8 cellular contexts compared by ENCODE assay signal in the genomic region with DNA sequence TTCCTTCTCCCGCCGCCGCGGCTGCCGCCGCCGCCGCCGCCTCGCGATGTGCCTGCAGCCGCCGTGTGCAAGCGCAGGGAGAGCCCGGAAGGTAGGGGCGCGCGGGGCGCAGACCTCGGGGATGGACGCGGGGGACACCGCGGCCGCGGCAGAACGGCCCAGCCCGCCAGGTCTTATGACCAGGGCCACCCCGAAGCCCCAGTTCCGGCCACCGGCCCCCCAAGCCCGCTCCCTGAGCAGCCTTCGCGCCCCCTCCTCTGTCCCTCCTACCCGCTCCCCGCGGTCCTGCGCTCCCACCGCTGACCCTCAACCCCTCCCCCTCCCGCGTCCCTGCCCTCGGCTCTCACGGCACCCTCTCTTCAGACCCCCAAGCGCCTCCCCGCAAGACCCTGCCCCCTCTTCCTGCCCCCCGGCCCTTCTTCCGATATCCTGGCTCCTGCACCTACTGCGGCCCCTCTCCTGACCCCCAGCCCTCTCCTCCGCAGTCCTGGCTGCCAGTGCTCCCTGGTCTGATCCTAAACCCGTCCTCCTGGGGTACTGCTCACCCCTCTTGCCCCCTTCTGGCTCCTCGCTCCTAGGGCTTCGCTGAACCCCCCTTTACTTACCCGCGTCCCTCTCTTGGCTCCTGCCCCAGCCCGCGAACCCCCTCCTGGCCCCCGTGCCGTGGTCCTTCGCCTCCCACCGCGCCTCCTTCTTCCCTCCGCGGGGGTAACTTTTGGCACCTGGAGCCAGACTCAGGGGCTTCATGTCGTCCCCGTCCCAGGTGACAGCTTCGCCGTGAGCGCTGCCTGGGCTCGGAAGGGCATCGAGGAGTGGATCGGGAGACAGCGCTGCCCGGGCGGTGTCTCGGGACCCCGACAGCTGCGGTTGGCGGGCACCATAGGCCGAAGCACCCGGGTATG. TPM values are rescaled to one million over a fixed set of nuclear protein-coding genes. Genes with fewer than 3 reads are reported as not detected.
A peak's percentile ranks its signal among the peaks of the same experiment; 100 is the strongest.
DNase-seq lines count a peak whose midpoint lies in the region; ATAC-seq, FAIRE-seq and TF ChIP-seq lines count a peak whose summit lies in the region.

No MANE protein-coding gene starts in this region.

- H3K79me2 ChIP-seq in H9 (ENCODE audit: insufficient read depth, low read length): no peaks in the 10 kb centered on the region

- no peak overlapping the region for H3K9ac ChIP-seq in H9 (ENCODE audit: extremely low read depth, insufficient read length, low read length)

- no peaks in the 10 kb centered on the region for H3K9me3 Mint-ChIP-seq in H9

- H4K20me1 ChIP-seq in H9 (ENCODE audit: control insufficient read depth, insufficient read depth, insufficient read length): no peaks in the 10 kb centered on the region

- no peak for TF ChIP-seq CTCF in GM13976 (IDR thresholded peaks at IDR 0.05; ENCODE audit: borderline replicate concordance, control extremely low read depth, extremely low read depth, insufficient read depth, missing control alignments)
- TF ChIP-seq CTCF in H9 (conservative IDR thresholded peaks at IDR 0.05): no peak
- no peak for TF ChIP-seq CTCF in body of pancreas (IDR thresholded peaks at IDR 0.05)
- no peak for TF ChIP-seq CTCF in thoracic aorta (IDR thresholded peaks at IDR 0.05)

- H2BK12ac ChIP-seq in H9 (ENCODE audit: insufficient read length, low read depth, low read length): no peak overlapping the region

- H3K9me3 ChIP-seq in H9 (ENCODE audit: control insufficient read depth, low read depth, low read length) (no peaks in the 10 kb centered on the region), body of pancreas (no peaks in the 10 kb centered on the region), thoracic aorta (no peaks in the 10 kb centered on the region)

- peak; percentile 66 for DNase-seq in GM13976 (ENCODE audit: low spot score)
- DNase-seq in H9: no peak
- DNase-seq in NCI-H510A (lab: John Stamatoyannopoulos, UW): peak; percentile 57
- peak; percentile 19 to 41 (median 34) for DNase-seq in body of pancreas
- peak; percentile 2 to 9 for DNase-seq in lung microvascular endothelial cell (ENCODE audit: low read depth in 2 of 2)
- DNase-seq in thoracic aorta (ENCODE audit: low spot score): no peak
- DNase-seq in NCI-H1092 (lab: John Stamatoyannopoulos, UW): no peak
- DNase-seq in H54 (ENCODE audit: insufficient read length, low spot score): no peak

- H4K91ac ChIP-seq in H9 (ENCODE audit: insufficient read length, low read depth, low read length): no peak overlapping the region

- peaks cover 16% of the 10 kb centered on the region for H3K23me2 ChIP-seq in H9 (ENCODE audit: insufficient read length, low read depth, low read length, poor library complexity, severe bottlenecking)

- H3K18ac ChIP-seq in H9 (ENCODE audit: insufficient read length, low read depth, low read length): no peak overlapping the region

- no peak overlapping the region for H4K8ac ChIP-seq in H9 (replicated peaks; ENCODE audit: insufficient read length, low read depth, low read length)

- H3K27me3 ChIP-seq in H9 (ENCODE audit: insufficient read depth, low read length) (peaks cover 13% of the 10 kb centered on the region), body of pancreas (no peaks in the 10 kb centered on the region), thoracic aorta (replicated peaks; ENCODE audit: insufficient read depth) (no peaks in the 10 kb centered on the region)

- no CpG with 5 or more reads among the region's 80 CpGs for WGBS in H9 (ENCODE audit: extremely low coverage, insufficient read length, low lambda C conversion rate)
- 19 to 50% methylated on average over 38 to 69 of the region's 80 CpGs for WGBS in body of pancreas, 2 donors

- no peak overlapping the region for H2AFZ ChIP-seq in H9 (ENCODE audit: low read length)

- H3T11ph ChIP-seq in H9 (ENCODE audit: low read length): no peak overlapping the region

- H3K27ac ChIP-seq in H9 (ENCODE audit: insufficient read length, low read depth, low read length) (no peak overlapping the region), body of pancreas (peak overlapping the region in 2 of 4 donors; percentile 26 to 44), thoracic aorta (peak overlapping the region; percentile 70 to 87)

- peak overlapping the region; percentile 61 to 82 for H3K4me3 Mint-ChIP-seq in H9

- no peak overlapping the region for H4K5ac ChIP-seq in H9 (ENCODE audit: insufficient read length, low read depth, low read length)

- H3K4me2 ChIP-seq in H9 (ENCODE audit: insufficient read depth, insufficient read length, low read length): peak overlapping the region; percentile 58

- H3K14ac ChIP-seq in H9 (ENCODE audit: insufficient read depth, low read length): no peak overlapping the region; the same call in 1 of the 2 replicates

- H3K36me3 Mint-ChIP-seq in H9 (ENCODE audit: insufficient read depth in 1 of 3, low read depth in 3 of 3): no peaks in the 10 kb centered on the region

- no peak overlapping the region for H3K23ac ChIP-seq in H9 (ENCODE audit: insufficient read length, low read depth, low read length)

- H2BK15ac ChIP-seq in H9 (ENCODE audit: low read depth, low read length): no peak overlapping the region

- H3K4me1 Mint-ChIP-seq in H9: peaks cover 10 to 18% of the 10 kb centered on the region in 2 experiments

- no peak overlapping the region for H2BK120ac ChIP-seq in H9 (ENCODE audit: low read depth, low read length, poor library complexity, severe bottlenecking)

- ATAC-seq in body of pancreas (peak; percentile 57), thoracic aorta (ENCODE audit: insufficient number of reproducible peaks, low FRiP score, low read depth) (no peak)

- H3K4me1 ChIP-seq in H9 (ENCODE audit: insufficient read depth, low read length): no peaks in the 10 kb centered on the region
- peaks cover 18% of the 10 kb centered on the region for H3K4me1 ChIP-seq in body of pancreas
- H3K4me1 ChIP-seq in thoracic aorta (ENCODE audit: control insufficient read depth in 1 of 2, low read depth in 2 of 2): peaks cover 10 to 36% of the 10 kb centered on the region in 2 donors

- H3K4me3 ChIP-seq in body of pancreas (peak overlapping the region; percentile 53 to 56), thoracic aorta (peak overlapping the region; percentile 93)

- H3K27ac Mint-ChIP-seq in H9: no peak overlapping the region; a peak in 1 of 7 replicates

- no peak overlapping the region for H2BK20ac ChIP-seq in H9 (ENCODE audit: low read depth, low read length, poor library complexity, severe bottlenecking)

- H2BK5ac ChIP-seq in H9 (ENCODE audit: insufficient read length, low read length): no peak overlapping the region

- TF ChIP-seq POLR2A in body of pancreas (IDR thresholded peaks at IDR 0.05): no peak
- no peak for TF ChIP-seq POLR2A in H54 (IDR thresholded peaks at IDR 0.05; ENCODE audit: low read depth, low read length)

- H3K4ac ChIP-seq in H9 (ENCODE audit: low read depth, low read length): no peak overlapping the region

- no peak for FAIRE-seq in H54 (lab: Jason Lieb, UNC)

- no peak overlapping the region for H3K56ac ChIP-seq in H9 (ENCODE audit: insufficient read length, low read depth, low read length)

- no peak overlapping the region for H2AK5ac ChIP-seq in H9 (ENCODE audit: insufficient read length, low read length)

- intact Hi-C loops in body of pancreas (cut with DNase I): no loop called here

- peaks cover 78% of the 10 kb centered on the region for H3K27me3 Mint-ChIP-seq in H9 (ENCODE audit: low read depth)

- no peaks in the 10 kb centered on the region for H3K79me1 ChIP-seq in H9 (ENCODE audit: insufficient read depth, low read depth, low read length, poor library complexity, severe bottlenecking)

- in situ Hi-C loops in GM13976 (cut with MboI; ENCODE audit: low sequenced_read_pairs, unreplicated experiment): no loop called here

- H3K36me3 ChIP-seq in body of pancreas (replicated peaks in 1 of 2; ENCODE audit: insufficient read depth in 1 of 2, low read depth in 2 of 2) (no peaks in the 10 kb centered on the region), thoracic aorta (no peaks in the 10 kb centered on the region)

RNA-seq across cellular contexts. Expression of a gene that starts 0.7 kb away (rescaled TPM):
- total RNA-seq in H9 (2021) (1.9 and 3.7 TPM in 2 replicates), body of pancreas (1 to 10 TPM; 2.0 to 4.9 TPM), lung microvascular endothelial cell (under 0.01 TPM in 2 replicates), thoracic aorta (10 to 100 TPM; 30.2 to 41.7 TPM)

Comparison
In these comparisons a context has a peak if more than half of its experiments do, and no peak if none do; other contexts are left out.
1. DNase-seq: peak in GM13976 (single experiment), NCI-H510A (single experiment), body of pancreas (4 of 4) and lung microvascular endothelial cell (2 of 2); none in H9 (single experiment), thoracic aorta (single experiment), NCI-H1092 (single experiment) and H54 (single experiment).